In genomic region chr1:47393141-47393540, GRCh38 we compare ENCODE assay signal across 32 cellular contexts. TPM values are rescaled to one million over a fixed set of nuclear protein-coding genes. Genes with fewer than 3 reads are reported as not detected.
"Had no signal": no experiment of that assay in that cellular context is flagged by ENCODE, and none has a peak within 500 bp of the region (broad histone marks: within the 10 kb centered on the region; RNA-seq: fewer than 3 reads in every experiment).

No MANE protein-coding gene starts in this region.

- H3K27me3 ChIP-seq: hepatocyte, upper lobe of left lung had no signal

- H3K36me3 ChIP-seq: left ventricle myocardium inferior, upper lobe of left lung had no signal

- H3K27ac ChIP-seq: coronary artery, epithelial cell of prostate, foreskin keratinocyte, hepatocyte, left ventricle myocardium inferior, upper lobe of left lung had no signal

- H3K4me3 ChIP-seq: coronary artery, hepatocyte, left ventricle myocardium inferior, upper lobe of left lung had no signal

- ATAC-seq: activated T-cell treated with anti-CD3 and anti-CD28 coated beads, Interleukin-2, amount 50 U/mL, for 4 hours; foreskin keratinocyte; natural killer cell treated with Interleukin-12 subunit alpha and Interleukin-12 subunit beta and Interleukin-15 and Interleukin-18, amount 100 ng/mL, for 72 hours; stimulated activated naive CD8-positive, alpha-beta T cell treated with anti-CD3 and anti-CD28 coated beads, Interleukin-15, Interleukin-2, amounts not matched to agents 100 U/mL and 50 U/mL, for 24 hours; T-helper 17 cell had no signal

- H3K4me1 ChIP-seq: foreskin keratinocyte, left ventricle myocardium inferior, upper lobe of left lung had no signal

- H3K9me3 ChIP-seq: left ventricle myocardium inferior, upper lobe of left lung had no signal

- DNase-seq: activated CD4-positive, alpha-beta T cell treated with anti-CD3 and anti-CD28 coated beads for 4 hours; activated CD4-positive, alpha-beta T cell treated with anti-CD3 and anti-CD28 coated beads, Interleukin-2, amount 50 U/mL, for 48 hours; activated CD4-positive, CD25-positive, alpha-beta regulatory T cell; activated CD8-positive, alpha-beta memory T cell treated with anti-CD3 and anti-CD28 coated beads, Interleukin-2, amount 50 U/mL, for 48 hours; activated naive CD4-positive, alpha-beta T cell treated with anti-CD3 and anti-CD28 coated beads for 36 hours; activated naive CD8-positive, alpha-beta T cell treated with anti-CD3 and anti-CD28 coated beads, Interleukin-2, amount 10 ng/mL, durations not matched to agents 7 days and 5 days; activated T-cell treated with anti-CD3 and anti-CD28 coated beads, Interleukin-2, amount 50 U/mL, for 4 hours; amniotic stem cell; cerebellar nuclear complex; endodermal cell; foreskin keratinocyte; immature natural killer cell; kidney glomerular epithelial cell; left ventricle myocardium inferior; retina; stimulated activated CD4-positive, alpha-beta T cell treated with anti-CD3 and anti-CD28 coated beads, Interleukin-12 subunit alpha, Interleukin-12 subunit beta, amount 100 ng/mL, for 4 hours; stimulated activated CD4-positive, alpha-beta T cell treated with anti-CD3 and anti-CD28 coated beads, Interleukin-4, amount 100 ng/mL, for 4 hours; stimulated activated naive CD8-positive, alpha-beta T cell treated with anti-CD3 and anti-CD28 coated beads, Interleukin-15, Interleukin-2, amounts not matched to agents 100 U/mL and 50 U/mL, for 24 hours; T-helper 17 cell; upper lobe of left lung had no signal

RNA-seq across cellular contexts. Expression of gene FOXE3, which starts 22.9 kb away (rescaled TPM):
- total RNA-seq: activated CD8-positive, alpha-beta memory T cell treated with anti-CD3 and anti-CD28 coated beads for 36 hours; activated naive CD4-positive, alpha-beta T cell treated with anti-CD3 and anti-CD28 coated beads for 36 hours; activated naive CD8-positive, alpha-beta T cell treated with anti-CD3 and anti-CD28 coated beads, Interleukin-2, amount 10 ng/mL, durations not matched to agents 7 days and 5 days; activated T-cell treated with anti-CD3 and anti-CD28 coated beads, Interleukin-2, amount 50 U/mL, for 4 hours; activated T-helper 2 cell treated with anti-CD3 and anti-CD28 coated beads, Interferon-gamma antibody, Interleukin-2, Interleukin-4, amounts not matched to agents 10 μg/mL and 5 μg/mL and 100 μg/mL, durations not matched to agents 14 hours and 24 hours and 36 hours; endodermal cell; foreskin keratinocyte; hepatocyte; left ventricle myocardium inferior; lung microvascular endothelial cell; mesothelial cell of epicardium; natural killer cell treated with Interleukin-12 subunit alpha and Interleukin-12 subunit beta and Interleukin-15 and Interleukin-18, amount 100 ng/mL, for 72 hours; osteocyte; progenitor cell of endocrine pancreas; skeletal muscle tissue; subcutaneous adipose tissue; T-helper 17 cell; upper lobe of left lung had no signal

RNA-seq across cellular contexts. Expression of gene FOXD2, which starts 44.7 kb away (rescaled TPM):
- total RNA-seq: left ventricle myocardium inferior had no signal
